In genomic region chr20:57620274-57620990, GRCh38 we compare ENCODE assay signal across 9 cellular contexts. TPM values are rescaled to one million over a fixed set of nuclear protein-coding genes. Genes with fewer than 3 reads are reported as not detected.
DNase-seq lines count a peak whose midpoint lies in the region; ATAC-seq and TF ChIP-seq lines count a peak whose summit lies in the region.
"Had no signal": no experiment of that assay in that cellular context is flagged by ENCODE, and none has a peak within 500 bp of the region (broad histone marks: within the 10 kb centered on the region; RNA-seq: fewer than 3 reads in every experiment).

ZBP1 (minus strand) TSS chr20:57620426; CDS start chr20:57620295, 131 bp downstream.

- no peaks in the 10 kb centered on the region for H3K36me3 Mint-ChIP-seq in osteocyte (ENCODE audit: unreplicated experiment)

- H3K4me3 ChIP-seq in spleen, result peak within 1 kb of the TSS; percentile 31 to 72 (median 41)
- H3K4me3 ChIP-seq: K562 had no signal

- intact Hi-C loops in spleen (cut with DNase I; ENCODE audit: low total_unique reads), result no loop called here

- peak; percentile 39 for TF ChIP-seq POLR2A in GM15510 (IDR thresholded peaks at IDR 0.05; ENCODE audit: borderline replicate concordance, extremely low read depth, insufficient read length)
- no peak for TF ChIP-seq POLR2A in spleen (IDR thresholded peaks at IDR 0.05)

- H3K27ac Mint-ChIP-seq in osteocyte (ENCODE audit: unreplicated experiment), result no peak within 1 kb of the TSS

- WGBS in spleen, 5 donors, result 37 to 49% (median 46%) methylated on average over 18 of the region's 18 CpGs

- peaks cover 0 to 20% (median under 1%) of the 10 kb centered on the region in 6 donors for H3K36me3 ChIP-seq in spleen

- no peak within 1 kb of the TSS for H3K4me3 Mint-ChIP-seq in osteocyte (ENCODE audit: unreplicated experiment)

- peak within 1 kb of the TSS; percentile 80 to 96 (median 89) for H3K27ac ChIP-seq in spleen

- no peaks in the 10 kb centered on the region for H3K27me3 ChIP-seq in spleen (replicated peaks in 1 of 7)

- peaks cover 36% of the 10 kb centered on the region for H3K27me3 Mint-ChIP-seq in osteocyte (ENCODE audit: unreplicated experiment)

- peaks cover 0 to 18% (median 9%) of the 10 kb centered on the region in 8 donors for H3K9me3 ChIP-seq in spleen

- H3K4me1 Mint-ChIP-seq in osteocyte (ENCODE audit: unreplicated experiment), result no peaks in the 10 kb centered on the region

- peak; percentile 51 for ATAC-seq in GM21381 (IDR thresholded peaks at IDR 0.05; ENCODE audit: unreplicated experiment)
- ATAC-seq: K562 had no signal

- no peaks in the 10 kb centered on the region for H3K9me3 Mint-ChIP-seq in osteocyte (ENCODE audit: unreplicated experiment)

- TF ChIP-seq CTCF in spleen (IDR thresholded peaks at IDR 0.05 in 8 of 11, conservative IDR thresholded peaks at IDR 0.05 in 3 of 11) (no peak), osteocyte (IDR thresholded peaks at IDR 0.05) (no peak)

- DNase-seq in HT1080 (ENCODE audit: low read depth), result peak; percentile 16
- DNase-seq in activated effector memory CD4-positive, alpha-beta T cell treated with anti-CD3 and anti-CD28 coated beads, Interleukin-2, amount 50 U/mL, for 16 hours, result peak; percentile 83
- DNase-seq in spleen, result peak; percentile 92
- DNase-seq in midbrain (lab: John Stamatoyannopoulos, UW), result no peak
- DNase-seq in osteocyte (ENCODE audit: extremely low spot score, unreplicated experiment), result no peak
- DNase-seq in SK-N-DZ (ENCODE audit: low spot score), result no peak

- H3K4me1 ChIP-seq in spleen, result peaks cover 18 to 72% (median 55%) of the 10 kb centered on the region in 6 donors

RNA-seq across cellular contexts. Expression of gene ZBP1, which starts in this region (rescaled TPM):
- total RNA-seq in HT1080 (2014; rRNA removed; shearing (Covaris generic)), result not detected in 2 replicates
- polyA plus RNA-seq in HT1080 (2015; cell fraction: cytosol; rRNA removed), result not detected in 2 replicates
- polyA plus RNA-seq in HT1080 (2015; cell fraction: nucleus; rRNA removed), result not detected in 2 replicates
- total RNA-seq in spleen, result 10 to 100 TPM; 11.7 to 28.4 (median 20.9) TPM
- polyA plus RNA-seq in spleen, result 10 to 100 TPM in 1 of 3 donors, 1 to 10 TPM in 2; 8.6 to 11.2 (median 9.8) TPM
- total RNA-seq in osteocyte, result not detected in 2 replicates
- polyA plus RNA-seq in SK-N-DZ (2014; cell fraction: cytosol; rRNA removed), result not detected in 2 replicates
- not detected in 2 replicates for polyA plus RNA-seq in SK-N-DZ (2014; cell fraction: nucleus; rRNA removed)
- total RNA-seq: K562 had no signal
- polyA plus RNA-seq: K562 had no signal

Comparison
In these comparisons a context has a peak if more than half of its experiments do, and no peak if none do; other contexts are left out.
1. RNA of gene ZBP1 (total RNA-seq): 11.7 to 28.4 TPM in spleen; not detected in HT1080 and not detected in osteocyte; every median in the first group is over 10 times any median in the second.
2. Peak in DNase-seq in HT1080; RNA of the gene not detected or under 1 TPM.
3. DNase-seq: peak in activated effector memory CD4-positive, alpha-beta T cell treated with anti-CD3 and anti-CD28 coated beads, Interleukin-2, amount 50 U/mL, for 16 hours (single experiment) and spleen (single experiment); none in midbrain (single experiment), osteocyte (single experiment) and SK-N-DZ (single experiment).